In genomic region chr2:186718895-186719294, GRCh38 we compare ENCODE assay signal across 23 cellular contexts. TPM values are rescaled to one million over a fixed set of nuclear protein-coding genes. Genes with fewer than 3 reads are reported as not detected.
DNase-seq lines count a peak whose midpoint lies in the region; ATAC-seq, FAIRE-seq and TF ChIP-seq lines count a peak whose summit lies in the region.
"Had no signal": no experiment of that assay in that cellular context is flagged by ENCODE, and none has a peak within 500 bp of the region (broad histone marks: within the 10 kb centered on the region; RNA-seq: fewer than 3 reads in every experiment).

No MANE protein-coding gene starts in this region.

- no peaks in the 10 kb centered on the region for H3K9me3 Mint-ChIP-seq in nephron
- H3K9me3 Mint-ChIP-seq: activated CD4-positive, alpha-beta T cell treated with anti-CD3 and anti-CD28 coated beads, Interleukin-2, amount 10 ng/mL, durations not matched to agents 7 days and 5 days; activated naive CD8-positive, alpha-beta T cell treated with anti-CD3 and anti-CD28 coated beads for 36 hours; activated T-helper 2 cell treated with anti-CD3 and anti-CD28 coated beads, Interferon-gamma antibody, Interleukin-2, Interleukin-4, amounts not matched to agents 10 μg/mL and 5 μg/mL and 100 μg/mL, durations not matched to agents 14 hours and 24 hours and 36 hours; naive thymus-derived CD4-positive, alpha-beta T cell had no signal

- no peak overlapping the region for H3K4me3 Mint-ChIP-seq in nephron
- H3K4me3 Mint-ChIP-seq: activated CD4-positive, alpha-beta T cell treated with anti-CD3 and anti-CD28 coated beads, Interleukin-2, amount 10 ng/mL, durations not matched to agents 7 days and 5 days; activated naive CD8-positive, alpha-beta T cell treated with anti-CD3 and anti-CD28 coated beads for 36 hours; naive thymus-derived CD4-positive, alpha-beta T cell; T-helper 17 cell had no signal

- 79 to 83% methylated on average over 4 of the region's 4 CpGs for WGBS in aorta, 2 donors

- FAIRE-seq in GM12892 (lab: Jason Lieb, UNC), result peak; percentile 17
- FAIRE-seq: colon, H54 had no signal

- no peaks in the 10 kb centered on the region for H3K27me3 Mint-ChIP-seq in nephron (ENCODE audit: low read depth)
- H3K27me3 Mint-ChIP-seq: activated CD4-positive, alpha-beta T cell treated with anti-CD3 and anti-CD28 coated beads, Interleukin-2, amount 10 ng/mL, durations not matched to agents 7 days and 5 days had no signal

- peaks cover 44% of the 10 kb centered on the region for H3K4me1 Mint-ChIP-seq in nephron
- H3K4me1 Mint-ChIP-seq: activated CD4-positive, alpha-beta T cell treated with anti-CD3 and anti-CD28 coated beads, Interleukin-2, amount 10 ng/mL, durations not matched to agents 7 days and 5 days; activated naive CD8-positive, alpha-beta T cell treated with anti-CD3 and anti-CD28 coated beads for 36 hours; naive thymus-derived CD4-positive, alpha-beta T cell; T-helper 17 cell had no signal

- no peak for TF ChIP-seq CTCF in nephron (IDR thresholded peaks at IDR 0.05; ENCODE audit: unreplicated experiment in 3 of 3)

- H3K27ac ChIP-seq in cingulate gyrus (ENCODE audit: low read depth, low read length) (peak overlapping the region; percentile 58), aorta (ENCODE audit: low read depth in 1 of 2, low read length in 2 of 2) (no peak overlapping the region)
- H3K27ac ChIP-seq: BLaER1 treated with 17β-estradiol and CSF1 and Interleukin-3, amounts not matched to agents 10 nM and 100 nM; brain microvascular endothelial cell; VCaP had no signal

- no peaks in the 10 kb centered on the region for H3K9me3 ChIP-seq in aorta (ENCODE audit: control insufficient read depth, low read length)
- H3K9me3 ChIP-seq: BLaER1 treated with 17β-estradiol and CSF1 and Interleukin-3, amounts not matched to agents 10 nM and 100 nM had no signal

- no peaks in the 10 kb centered on the region for H3K4me1 ChIP-seq in aorta (ENCODE audit: control insufficient read depth in 1 of 2, insufficient read depth in 2 of 2, low read length in 2 of 2)

- no peak for ATAC-seq in aorta (ENCODE audit: low FRiP score)
- no peak for ATAC-seq in HG02763 (IDR thresholded peaks at IDR 0.05; ENCODE audit: unreplicated experiment)
- ATAC-seq in GM19467 (IDR thresholded peaks at IDR 0.05; ENCODE audit: unreplicated experiment), result no peak
- ATAC-seq: naive thymus-derived CD4-positive, alpha-beta T cell; T-helper 17 cell had no signal

- H3K36me3 ChIP-seq in aorta (ENCODE audit: control insufficient read depth in 1 of 2, insufficient read depth in 2 of 2, low read length in 1 of 2), result no peaks in the 10 kb centered on the region
- H3K36me3 ChIP-seq: BLaER1 treated with 17β-estradiol and CSF1 and Interleukin-3, amounts not matched to agents 10 nM and 100 nM; brain microvascular endothelial cell had no signal

- H3K4me3 ChIP-seq in aorta (ENCODE audit: low read length in 2 of 2), result no peak overlapping the region
- H3K4me3 ChIP-seq: BLaER1 treated with 17β-estradiol and CSF1 and Interleukin-3, amounts not matched to agents 10 nM and 100 nM had no signal

- TF ChIP-seq POLR2A in GM12892 (IDR thresholded peaks at IDR 0.05; ENCODE audit: low read depth, low read length), result no peak

- H3K27ac Mint-ChIP-seq in nephron, result peak overlapping the region; percentile 37 to 52 (median 44)
- H3K27ac Mint-ChIP-seq: activated CD4-positive, alpha-beta T cell treated with anti-CD3 and anti-CD28 coated beads, Interleukin-2, amount 10 ng/mL, durations not matched to agents 7 days and 5 days; activated naive CD8-positive, alpha-beta T cell treated with anti-CD3 and anti-CD28 coated beads for 36 hours; activated T-helper 2 cell treated with anti-CD3 and anti-CD28 coated beads, Interferon-gamma antibody, Interleukin-2, Interleukin-4, amounts not matched to agents 10 μg/mL and 5 μg/mL and 100 μg/mL, durations not matched to agents 14 hours and 24 hours and 36 hours; naive thymus-derived CD4-positive, alpha-beta T cell; T-helper 17 cell had no signal

- no peaks in the 10 kb centered on the region for H3K36me3 Mint-ChIP-seq in nephron (ENCODE audit: low read depth)
- H3K36me3 Mint-ChIP-seq: activated naive CD8-positive, alpha-beta T cell treated with anti-CD3 and anti-CD28 coated beads for 36 hours; naive thymus-derived CD4-positive, alpha-beta T cell had no signal

- DNase-seq in GM12892 (ENCODE audit: insufficient read length), result no peak
- DNase-seq in NCI-H2171 (lab: John Stamatoyannopoulos, UW), result peak; percentile 51
- no peak for DNase-seq in aorta
- DNase-seq in DMS153 (lab: John Stamatoyannopoulos, UW), result no peak
- DNase-seq: ACHN; activated CD4-positive, alpha-beta T cell treated with anti-CD3 and anti-CD28 coated beads, Interleukin-2, amount 10 ng/mL, durations not matched to agents 7 days and 5 days; activated naive CD8-positive, alpha-beta T cell treated with anti-CD3 and anti-CD28 coated beads for 36 hours; brain microvascular endothelial cell; mesenchymal stem cell; naive thymus-derived CD4-positive, alpha-beta T cell; NCI-H1694; NCI-H510A; posterior cingulate gyrus; T-helper 17 cell had no signal

- intact Hi-C loops in aorta (cut with DNase I), result no loop called here

- H3K27me3 ChIP-seq in aorta (ENCODE audit: control insufficient read depth in 1 of 2, insufficient read depth in 2 of 2, low read length in 1 of 2), result no peaks in the 10 kb centered on the region
- H3K27me3 ChIP-seq: BLaER1 treated with 17β-estradiol and CSF1 and Interleukin-3, amounts not matched to agents 10 nM and 100 nM; brain microvascular endothelial cell had no signal

RNA-seq across cellular contexts. Expression of gene FAM171B, which starts 25.0 kb away (rescaled TPM):
- polyA plus RNA-seq in GM12892 (2012; ENCODE audit: missing spikeins), result 1.7 TPM
- total RNA-seq in aorta, result 10 to 100 TPM in 1 of 2 donors, 1 to 10 TPM in 1; 4.2 to 13.1 TPM
- polyA plus RNA-seq in aorta, result under 1 TPM; 0.50 to 0.51 TPM
